Comparison of ENCODE assay signal across 31 cellular contexts in genomic region chr7:98995523-98996161, GRCh38.
A peak's percentile ranks its signal among the peaks of the same experiment; 100 is the strongest.
DNase-seq lines count a peak whose midpoint lies in the region; ATAC-seq and TF ChIP-seq lines count a peak whose summit lies in the region.
"Had no signal": no experiment of that assay in that cellular context is flagged by ENCODE, and none has a peak within 500 bp of the region (broad histone marks: within the 10 kb centered on the region; RNA-seq: fewer than 3 reads in every experiment).

No MANE protein-coding gene starts in this region.

- CTCF ChIA-PET in activated CD4-positive, alpha-beta T cell treated with anti-CD3 and anti-CD28 coated beads for 36 hours (lab: Charles Lee), result no interaction called here
- CTCF ChIA-PET in activated CD8-positive, alpha-beta T cell treated with anti-CD3 and anti-CD28 coated beads for 36 hours (lab: Charles Lee), result no interaction called here

- H2AFZ ChIP-seq in osteoblast (ENCODE audit: low read length), result no peak overlapping the region

- no peaks in the 10 kb centered on the region for H3K27me3 ChIP-seq in osteoblast (ENCODE audit: insufficient read depth, low read length)
- H3K27me3 ChIP-seq: esophagus muscularis mucosa, neutrophil, Peyer's patch had no signal

- peak overlapping the region; percentile 5 for H3K27ac Mint-ChIP-seq in activated CD4-positive, alpha-beta T cell treated with anti-CD3 and anti-CD28 coated beads for 36 hours
- H3K27ac Mint-ChIP-seq in activated CD8-positive, alpha-beta T cell treated with anti-CD3 and anti-CD28 coated beads for 36 hours, result peak overlapping the region; percentile 77
- H3K27ac Mint-ChIP-seq: dendritic cell treated with granulocyte-macrophage colony-stimulating factor and Interleukin-4, amounts not matched to agents 40 ng/mL and 50 ng/mL, for 4 days; endodermal cell had no signal

- H3K27me3 Mint-ChIP-seq in activated CD4-positive, alpha-beta T cell treated with anti-CD3 and anti-CD28 coated beads for 36 hours, result no peaks in the 10 kb centered on the region
- no peaks in the 10 kb centered on the region for H3K27me3 Mint-ChIP-seq in activated CD8-positive, alpha-beta T cell treated with anti-CD3 and anti-CD28 coated beads for 36 hours
- H3K27me3 Mint-ChIP-seq: dendritic cell treated with granulocyte-macrophage colony-stimulating factor and Interleukin-4, amounts not matched to agents 40 ng/mL and 50 ng/mL, for 4 days had no signal

- H3K9me3 ChIP-seq in osteoblast (ENCODE audit: low read depth, low read length), result no peaks in the 10 kb centered on the region
- H3K9me3 ChIP-seq: esophagus muscularis mucosa, neutrophil, Peyer's patch, prostate gland had no signal

- no peaks in the 10 kb centered on the region for H3K9me3 Mint-ChIP-seq in activated CD4-positive, alpha-beta T cell treated with anti-CD3 and anti-CD28 coated beads for 36 hours (ENCODE audit: low read depth)
- H3K9me3 Mint-ChIP-seq in activated CD8-positive, alpha-beta T cell treated with anti-CD3 and anti-CD28 coated beads for 36 hours, result no peaks in the 10 kb centered on the region
- H3K9me3 Mint-ChIP-seq: dendritic cell treated with granulocyte-macrophage colony-stimulating factor and Interleukin-4, amounts not matched to agents 40 ng/mL and 50 ng/mL, for 4 days; endodermal cell had no signal

- H3K36me3 Mint-ChIP-seq in activated CD4-positive, alpha-beta T cell treated with anti-CD3 and anti-CD28 coated beads for 36 hours (ENCODE audit: low read depth), result peaks cover 44% of the 10 kb centered on the region
- H3K36me3 Mint-ChIP-seq in activated CD8-positive, alpha-beta T cell treated with anti-CD3 and anti-CD28 coated beads for 36 hours (ENCODE audit: low read depth), result peaks cover 50% of the 10 kb centered on the region

- H3K4me3 ChIP-seq in coronary artery (no peak overlapping the region), osteoblast (ENCODE audit: insufficient read depth, low read length) (no peak overlapping the region)
- H3K4me3 ChIP-seq: esophagus muscularis mucosa, Peyer's patch, prostate gland had no signal

- no peak for DNase-seq in activated CD4-positive, alpha-beta T cell treated with anti-CD3 and anti-CD28 coated beads for 36 hours
- DNase-seq in activated CD4-positive, alpha-beta T cell treated with anti-CD3 and anti-CD28 coated beads, Interleukin-2, amount 50 U/mL, for 4 hours, result no peak
- DNase-seq in activated CD8-positive, alpha-beta T cell treated with anti-CD3 and anti-CD28 coated beads for 36 hours, result no peak
- DNase-seq in coronary artery (ENCODE audit: low spot score) (peak; percentile 64), osteoblast (ENCODE audit: insufficient read length, low spot score, missing footprints) (peak; percentile 60), sciatic nerve (ENCODE audit: low spot score) (no peak), NCI-H1105 treated with DMSO at 0.1 percent for 48 hours (lab: John Stamatoyannopoulos, UW) (no peak)
- DNase-seq in activated naive CD4-positive, alpha-beta T cell treated with anti-CD3 and anti-CD28 coated beads, Interleukin-2, amount 50 U/mL, for 16 hours, result no peak
- DNase-seq: activated CD4-positive, alpha-beta T cell treated with anti-CD3 and anti-CD28 coated beads for 48 hours; activated CD8-positive, alpha-beta memory T cell treated with anti-CD3 and anti-CD28 coated beads, Interleukin-2, amount 50 U/mL, for 4 hours; DMS79; endodermal cell; foreskin fibroblast; HCEC 1CT; left ventricle myocardium superior; mesendoderm; NCI-H1417 treated with DMSO at 0.1 percent for 48 hours; NCI-H2081; NCI-H748 treated with DMSO at 0.1 percent for 48 hours; SIG-M5; stimulated activated CD4-positive, alpha-beta T cell treated with anti-CD3 and anti-CD28 coated beads, Interleukin-4, amount 100 ng/mL, for 24 hours; SW 1271; T1000; WERI-Rb-1 had no signal

- intact Hi-C loops in activated CD4-positive, alpha-beta T cell treated with anti-CD3 and anti-CD28 coated beads for 36 hours (cut with DNase I, micrococcal nuclease), result no loop called here
- intact Hi-C loops in activated CD8-positive, alpha-beta T cell treated with anti-CD3 and anti-CD28 coated beads for 36 hours (cut with micrococcal nuclease), result no loop called here
- intact Hi-C loops in sciatic nerve (cut with DNase I), result no loop called here

- H3K36me3 ChIP-seq in osteoblast (ENCODE audit: insufficient read depth, low read length), result peaks cover 78% of the 10 kb centered on the region

- no peaks in the 10 kb centered on the region for H3K79me2 ChIP-seq in osteoblast (ENCODE audit: insufficient read depth, low read length)

- H3K4me3 Mint-ChIP-seq in activated CD4-positive, alpha-beta T cell treated with anti-CD3 and anti-CD28 coated beads for 36 hours, result no peak overlapping the region
- peak overlapping the region; percentile 19 for H3K4me3 Mint-ChIP-seq in activated CD8-positive, alpha-beta T cell treated with anti-CD3 and anti-CD28 coated beads for 36 hours
- H3K4me3 Mint-ChIP-seq: dendritic cell treated with granulocyte-macrophage colony-stimulating factor and Interleukin-4, amounts not matched to agents 40 ng/mL and 50 ng/mL, for 4 days; endodermal cell had no signal

- H4K20me1 ChIP-seq in osteoblast (ENCODE audit: insufficient read depth, low read length), result peaks cover 3% of the 10 kb centered on the region

- H3K4me1 Mint-ChIP-seq in activated CD4-positive, alpha-beta T cell treated with anti-CD3 and anti-CD28 coated beads for 36 hours, result peaks cover 6% of the 10 kb centered on the region
- peaks cover 19% of the 10 kb centered on the region for H3K4me1 Mint-ChIP-seq in activated CD8-positive, alpha-beta T cell treated with anti-CD3 and anti-CD28 coated beads for 36 hours (ENCODE audit: low read depth)
- H3K4me1 Mint-ChIP-seq: endodermal cell had no signal

- no peak overlapping the region for H3K4me2 ChIP-seq in osteoblast (ENCODE audit: insufficient read depth, low read length)

- TF ChIP-seq CTCF in activated CD8-positive, alpha-beta T cell treated with anti-CD3 and anti-CD28 coated beads for 36 hours (IDR thresholded peaks at IDR 0.05), result no peak
- TF ChIP-seq CTCF in coronary artery (IDR thresholded peaks at IDR 0.05) (no peak), osteoblast (IDR thresholded peaks at IDR 0.05; ENCODE audit: extremely low read depth, low read depth, low read length) (no peak)

- H3K4me1 ChIP-seq in osteoblast (ENCODE audit: insufficient read depth, low read length), result no peaks in the 10 kb centered on the region
- H3K4me1 ChIP-seq: prostate gland had no signal

- POLR2A ChIA-PET in activated CD4-positive, alpha-beta T cell treated with anti-CD3 and anti-CD28 coated beads for 36 hours (lab: Charles Lee), result interaction anchor here (0.9 kb wide), 1 partner anchor 108 kb away, joined by 3 read pairs; no protein-coding TSS in a partner anchor
- POLR2A ChIA-PET in activated CD8-positive, alpha-beta T cell treated with anti-CD3 and anti-CD28 coated beads for 36 hours (lab: Charles Lee), result no interaction called here

- no peak overlapping the region for H3K27ac ChIP-seq in coronary artery
- no peak overlapping the region for H3K27ac ChIP-seq in osteoblast (ENCODE audit: low read depth, low read length)
- H3K27ac ChIP-seq: 22Rv1, C4-2B, esophagus muscularis mucosa, neutrophil, Peyer's patch, prostate gland, WERI-Rb-1 had no signal

- ATAC-seq in activated CD4-positive, alpha-beta T cell treated with anti-CD3 and anti-CD28 coated beads for 36 hours, result no peak
- ATAC-seq in activated CD8-positive, alpha-beta T cell treated with anti-CD3 and anti-CD28 coated beads for 36 hours, result no peak
- ATAC-seq in sciatic nerve, result no peak
- ATAC-seq: left ventricle myocardium superior had no signal

Comparison
In these comparisons a context has a peak if more than half of its experiments do, and no peak if none do; other contexts are left out.
1. DNase-seq: peak in coronary artery (single experiment) and osteoblast (single experiment); none in activated CD4-positive, alpha-beta T cell treated with anti-CD3 and anti-CD28 coated beads for 36 hours (single experiment), activated CD4-positive, alpha-beta T cell treated with anti-CD3 and anti-CD28 coated beads, Interleukin-2, amount 50 U/mL, for 4 hours (0 of 2), activated CD8-positive, alpha-beta T cell treated with anti-CD3 and anti-CD28 coated beads for 36 hours (single experiment), activated naive CD4-positive, alpha-beta T cell treated with anti-CD3 and anti-CD28 coated beads, Interleukin-2, amount 50 U/mL, for 16 hours (single experiment), sciatic nerve (single experiment) and NCI-H1105 treated with DMSO at 0.1 percent for 48 hours (single experiment).